ENCODE assay signal across 23 cellular contexts in the genomic region with DNA sequence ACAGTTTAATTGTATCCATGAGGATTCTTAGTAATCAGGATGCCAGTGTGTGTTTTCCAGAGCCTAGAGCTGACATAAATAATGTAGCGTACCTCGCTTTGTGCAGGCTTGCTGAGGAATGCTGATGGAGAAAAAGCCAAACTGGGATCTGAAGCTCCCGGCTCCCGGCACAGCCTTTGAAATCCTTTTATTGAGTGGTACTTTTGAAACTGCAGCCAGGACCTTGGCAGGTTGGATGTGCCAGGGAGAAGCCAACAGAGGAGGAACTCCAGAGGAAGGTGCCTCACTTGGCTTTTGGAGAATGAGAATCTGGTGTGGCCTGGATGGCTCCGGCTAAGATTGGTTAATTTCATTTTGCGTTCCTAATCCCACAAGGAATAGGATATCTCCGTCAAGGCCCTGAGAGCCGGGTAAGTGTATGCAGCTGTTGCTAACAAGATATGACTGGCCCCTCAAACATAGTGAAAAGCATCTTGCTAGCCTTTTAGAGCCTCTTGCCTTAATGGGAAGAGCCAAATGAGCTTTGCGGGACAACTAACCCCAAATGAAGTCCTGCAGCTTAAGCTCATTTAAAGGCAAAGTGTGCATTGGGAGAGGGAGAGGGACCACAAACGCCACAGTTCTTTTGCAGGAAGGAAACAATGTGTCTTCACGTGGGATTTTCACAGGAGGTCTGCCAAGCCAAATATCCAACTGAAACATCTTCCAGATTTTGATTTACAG.
DNase-seq lines count a peak whose midpoint lies in the region; ATAC-seq and TF ChIP-seq lines count a peak whose summit lies in the region.
"Had no signal": no experiment of that assay in that cellular context is flagged by ENCODE, and none has a peak within 500 bp of the region (broad histone marks: within the 10 kb centered on the region; RNA-seq: fewer than 3 reads in every experiment).

No MANE protein-coding gene starts in this region.

- H3K4me1 ChIP-seq in ectodermal cell (ENCODE audit: control insufficient read depth, insufficient read depth, low read length), result peaks cover 18% of the 10 kb centered on the region
- H3K4me1 ChIP-seq: left lung had no signal

- H3K4me3 ChIP-seq in ectodermal cell (ENCODE audit: insufficient read depth, low read depth, low read length) (no peak overlapping the region), skin epidermis (peak overlapping the region; percentile 3 to 33 (median 16))
- H3K4me3 ChIP-seq: heart left ventricle, left lung, MG63 had no signal

- peak overlapping the region; percentile 20 for H3K27ac ChIP-seq in ectodermal cell (ENCODE audit: insufficient read depth, low read depth, low read length, poor library complexity, severe bottlenecking)
- peak overlapping the region in 16 of 21 experiments; percentile 1 to 85 (median 64) for H3K27ac ChIP-seq in skin epidermis
- H3K27ac ChIP-seq: heart left ventricle, left lung had no signal

- peaks cover 1% of the 10 kb centered on the region for H3K27me3 Mint-ChIP-seq in endothelial cell (ENCODE audit: unreplicated experiment)
- H3K27me3 Mint-ChIP-seq: effector memory CD8-positive, alpha-beta T cell; natural killer cell treated with Interleukin-12 subunit alpha and Interleukin-12 subunit beta and Interleukin-15 and Interleukin-18, amount 100 ng/mL, for 72 hours had no signal

- DNase-seq in NCI-H82 (lab: John Stamatoyannopoulos, UW), result peak; percentile 97
- DNase-seq in left kidney (ENCODE audit: low read depth, low spot score), result peak; percentile 27
- DNase-seq in endothelial cell (ENCODE audit: low spot score), result no peak
- no peak for DNase-seq in NCI-H2107 treated with DMSO at 0.1 percent for 48 hours (lab: John Stamatoyannopoulos, UW; ENCODE audit: unreplicated experiment)
- DNase-seq: activated CD4-positive, alpha-beta T cell treated with anti-CD3 and anti-CD28 coated beads for 1 hour; activated CD8-positive, alpha-beta T cell treated with anti-CD3 and anti-CD28 coated beads, Interleukin-2, amount 10 ng/mL, durations not matched to agents 7 days and 5 days; activated effector memory CD4-positive, alpha-beta T cell treated with anti-CD3 and anti-CD28 coated beads, Interleukin-2, amount 50 U/mL, for 16 hours; C1 segment of cervical spinal cord; DND-41; effector memory CD8-positive, alpha-beta T cell; heart left ventricle; left lung; MG63; NCI-H1417; NK-92 treated with Interleukin-12 subunit alpha and Interleukin-12 subunit beta, amount 100 ng/mL, for 24 hours; SIG-M5 had no signal

- H3K4me3 Mint-ChIP-seq in endothelial cell (ENCODE audit: unreplicated experiment), result no peak overlapping the region
- H3K4me3 Mint-ChIP-seq: activated CD8-positive, alpha-beta T cell treated with anti-CD3 and anti-CD28 coated beads, Interleukin-2, amount 10 ng/mL, durations not matched to agents 7 days and 5 days; brain; effector memory CD8-positive, alpha-beta T cell; natural killer cell treated with Interleukin-12 subunit alpha and Interleukin-12 subunit beta and Interleukin-15 and Interleukin-18, amount 100 ng/mL, for 72 hours had no signal

- ATAC-seq in GM21737 (IDR thresholded peaks at IDR 0.05; ENCODE audit: unreplicated experiment), result no peak
- no peak for ATAC-seq in GM21786 (IDR thresholded peaks at IDR 0.05; ENCODE audit: unreplicated experiment)
- ATAC-seq: activated CD8-positive, alpha-beta T cell treated with anti-CD3 and anti-CD28 coated beads, Interleukin-2, amount 10 ng/mL, durations not matched to agents 7 days and 5 days; effector memory CD8-positive, alpha-beta T cell; heart left ventricle; left lung; natural killer cell treated with Interleukin-12 subunit alpha and Interleukin-12 subunit beta and Interleukin-15 and Interleukin-18, amount 100 ng/mL, for 72 hours had no signal

- H3K27me3 ChIP-seq in ectodermal cell (ENCODE audit: control insufficient read depth, insufficient read depth, low read length, poor library complexity, severe bottlenecking), result no peaks in the 10 kb centered on the region
- H3K27me3 ChIP-seq: heart left ventricle, left lung, MG63 had no signal

- H3K27ac Mint-ChIP-seq in endothelial cell (ENCODE audit: unreplicated experiment), result no peak overlapping the region
- H3K27ac Mint-ChIP-seq: activated CD8-positive, alpha-beta T cell treated with anti-CD3 and anti-CD28 coated beads, Interleukin-2, amount 10 ng/mL, durations not matched to agents 7 days and 5 days; brain; effector memory CD8-positive, alpha-beta T cell; natural killer cell treated with Interleukin-12 subunit alpha and Interleukin-12 subunit beta and Interleukin-15 and Interleukin-18, amount 100 ng/mL, for 72 hours; progenitor cell of endocrine pancreas had no signal

- H3K9me3 Mint-ChIP-seq in endothelial cell (ENCODE audit: unreplicated experiment), result no peaks in the 10 kb centered on the region
- H3K9me3 Mint-ChIP-seq: brain had no signal

- H3K4me1 Mint-ChIP-seq in endothelial cell (ENCODE audit: unreplicated experiment), result peaks cover 18% of the 10 kb centered on the region

- no peaks in the 10 kb centered on the region for H3K36me3 Mint-ChIP-seq in endothelial cell (ENCODE audit: low read depth, unreplicated experiment)
- H3K36me3 Mint-ChIP-seq: brain; natural killer cell treated with Interleukin-12 subunit alpha and Interleukin-12 subunit beta and Interleukin-15 and Interleukin-18, amount 100 ng/mL, for 72 hours had no signal

- no peak for TF ChIP-seq CTCF in endothelial cell (IDR thresholded peaks at IDR 0.05; ENCODE audit: unreplicated experiment)

- no peaks in the 10 kb centered on the region for H3K36me3 ChIP-seq in ectodermal cell (ENCODE audit: control insufficient read depth, insufficient read depth, low read length)
- H3K36me3 ChIP-seq: heart left ventricle, left lung, MG63 had no signal

- WGBS in ectodermal cell, 2 experiments, result 79 to 80% methylated on average over 11 of the region's 11 CpGs

- H3K9me3 ChIP-seq in ectodermal cell (ENCODE audit: control insufficient read depth, low read length), result no peaks in the 10 kb centered on the region
- H3K9me3 ChIP-seq: heart left ventricle, left lung had no signal

Comparison
In these comparisons a context has a peak if more than half of its experiments do, and no peak if none do; other contexts are left out.
1. DNase-seq: peak in NCI-H82 (single experiment) and left kidney (single experiment); none in endothelial cell (single experiment) and NCI-H2107 treated with DMSO at 0.1 percent for 48 hours (single experiment).